Comparison of ENCODE assay signal across 15 cellular contexts in the genomic region with DNA sequence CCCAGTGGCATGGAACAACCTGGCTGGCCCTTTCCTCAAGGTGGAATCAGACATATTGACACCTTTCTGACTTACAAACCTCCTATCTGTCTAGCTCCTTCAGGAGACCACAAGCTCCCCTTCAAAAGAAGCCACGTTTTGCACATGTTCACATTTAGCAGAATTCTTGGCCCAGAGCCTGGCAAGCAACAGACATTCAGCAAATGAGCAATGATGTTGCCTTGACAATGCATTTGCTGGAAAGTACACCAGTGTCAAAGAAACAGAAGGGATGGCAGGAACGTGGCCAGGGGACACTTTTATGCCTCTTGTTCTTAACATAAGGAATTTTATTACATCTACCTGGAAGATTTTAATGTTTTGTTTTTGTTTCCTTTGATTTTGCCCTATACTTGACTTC.
"Had no signal": no experiment of that assay in that cellular context is flagged by ENCODE, and none has a peak within 500 bp of the region (broad histone marks: within the 10 kb centered on the region; RNA-seq: fewer than 3 reads in every experiment).

No MANE protein-coding gene starts in this region.

- DNase-seq: activated CD4-positive, alpha-beta T cell treated with anti-CD3 and anti-CD28 coated beads, Interleukin-2, amount 50 U/mL, for 48 hours; activated CD4-positive, CD25-positive, alpha-beta regulatory T cell treated with anti-CD3 and anti-CD28 coated beads, Interleukin-2, amount 50 U/mL, for 72 hours; activated CD8-positive, alpha-beta memory T cell treated with anti-CD3 and anti-CD28 coated beads, Interleukin-2, amount 10 ng/mL, durations not matched to agents 7 days and 5 days; activated gamma-delta T cell; activated naive CD8-positive, alpha-beta T cell treated with anti-CD3 and anti-CD28 coated beads for 36 hours; activated T-cell treated with anti-CD3 and anti-CD28 coated beads, Interleukin-2, amount 50 U/mL, for 48 hours; foreskin keratinocyte; head of caudate nucleus; left lung; natural killer cell; sigmoid colon; stimulated activated CD4-positive, alpha-beta T cell treated with anti-CD3 and anti-CD28 coated beads, Interleukin-2, amount 100 ng/mL, for 24 hours; stimulated activated naive B cell treated with anti-CD40 and anti-IgM and Interleukin-4, amounts not matched to agents 10 μg/mL and 1 μg/mL and 100 μg/mL, for 72 hours; trophoblast cell had no signal

- ATAC-seq: activated CD8-positive, alpha-beta memory T cell treated with anti-CD3 and anti-CD28 coated beads, Interleukin-2, amount 10 ng/mL, durations not matched to agents 7 days and 5 days; foreskin keratinocyte; left lung; natural killer cell; stimulated activated naive B cell treated with anti-CD40 and anti-IgM and Interleukin-4, amounts not matched to agents 10 μg/mL and 1 μg/mL and 100 μg/mL, for 72 hours had no signal

- H3K36me3 ChIP-seq: esophagus muscularis mucosa, left lung, sigmoid colon had no signal

- H3K9me3 ChIP-seq: esophagus muscularis mucosa, left lung, sigmoid colon had no signal

- H3K27ac ChIP-seq: foreskin keratinocyte, left lung had no signal

- H3K4me3 ChIP-seq: esophagus muscularis mucosa, left lung, sigmoid colon had no signal

- H3K4me1 ChIP-seq: foreskin keratinocyte, left lung had no signal

- H3K27me3 ChIP-seq: esophagus muscularis mucosa, foreskin keratinocyte, left lung, sigmoid colon had no signal
